In the genomic region with DNA sequence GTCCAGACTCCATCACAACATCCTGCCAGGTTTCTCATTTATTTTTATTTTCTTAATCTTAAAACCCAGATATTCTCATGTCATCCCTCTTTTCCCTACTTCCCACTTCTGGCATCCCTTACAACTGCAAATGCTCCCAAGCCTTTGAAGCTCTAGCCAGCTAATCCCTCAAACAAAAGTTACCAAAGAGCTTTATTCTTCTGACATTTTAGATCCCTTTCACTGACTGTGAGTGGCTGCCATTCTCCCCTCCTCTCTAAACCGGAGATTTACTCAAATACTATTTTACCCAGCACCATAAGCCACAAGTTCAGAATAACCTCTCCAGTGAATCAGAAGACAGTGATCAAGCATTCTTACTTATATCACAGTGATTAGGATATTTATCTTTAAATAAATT, we compare ENCODE assay signal across 33 cellular contexts.
DNase-seq lines count a peak whose midpoint lies in the region; ATAC-seq and TF ChIP-seq lines count a peak whose summit lies in the region.
"Had no signal": no experiment of that assay in that cellular context is flagged by ENCODE, and none has a peak within 500 bp of the region (broad histone marks: within the 10 kb centered on the region; RNA-seq: fewer than 3 reads in every experiment).

No MANE protein-coding gene starts in this region.

- peak overlapping the region; percentile 21; the same call in 1 of the 2 replicates for H3K4me3 Mint-ChIP-seq in WTC11
- no peak overlapping the region for H3K4me3 Mint-ChIP-seq in osteocyte (ENCODE audit: unreplicated experiment)
- H3K4me3 Mint-ChIP-seq in activated naive CD4-positive, alpha-beta T cell treated with anti-CD3 and anti-CD28 coated beads for 36 hours = no peak overlapping the region
- H3K4me3 Mint-ChIP-seq: activated T-helper 1 cell treated with anti-CD3 and anti-CD28 coated beads, Interleukin-12 subunit alpha, Interleukin-12 subunit beta, Interleukin-2, Interleukin-4 antibody, amounts not matched to agents 30 ng/mL and 10 ng/mL and 1 ng/mL, durations not matched to agents 14 hours and 24 hours and 36 hours; CD8-positive, alpha-beta memory T cell; central memory CD8-positive, alpha-beta T cell; stimulated activated memory B cell treated with anti-CD40 and anti-IgM and Interleukin-4, amounts not matched to agents 10 μg/mL and 1 μg/mL and 100 μg/mL, for 72 hours had no signal

- H3K36me3 ChIP-seq in ACC112 (ENCODE audit: insufficient read depth, low read length) = no peaks in the 10 kb centered on the region
- no peaks in the 10 kb centered on the region for H3K36me3 ChIP-seq in iPS-18a (ENCODE audit: control insufficient read depth, low read depth, low read length)
- H3K36me3 ChIP-seq in thyroid gland = no peaks in the 10 kb centered on the region
- H3K36me3 ChIP-seq: ascending aorta, MG63, thoracic aorta, WERI-Rb-1 had no signal

- H3K4me3 ChIP-seq in ACC112 (ENCODE audit: low read depth, low read length) (no peak overlapping the region; the same call in 1 of the 2 replicates), iPS-18a (ENCODE audit: low read length) (peak overlapping the region; percentile 16), thyroid gland (replicated peaks in 1 of 3) (no peak overlapping the region)
- H3K4me3 ChIP-seq: ascending aorta, lung, MG63, skin epidermis, thoracic aorta had no signal

- POLR2A ChIA-PET in WTC11 (lab: Charles Lee) = interaction anchor here (0.5 to 0.6 kb wide), 2 partner anchors 20 to 636 kb away, joined by 3 read pairs; no protein-coding TSS in a partner anchor

- no peaks in the 10 kb centered on the region for H3K27me3 ChIP-seq in ACC112 (ENCODE audit: insufficient read depth, low read length)
- no peaks in the 10 kb centered on the region for H3K27me3 ChIP-seq in iPS-18a (ENCODE audit: control insufficient read depth, insufficient read depth, low read length)
- no peaks in the 10 kb centered on the region for H3K27me3 ChIP-seq in thyroid gland
- H3K27me3 ChIP-seq: ascending aorta, MG63 had no signal

- H3K27ac Mint-ChIP-seq in WTC11 (peak overlapping the region; percentile 24), osteocyte (ENCODE audit: unreplicated experiment) (peak overlapping the region; percentile 92)
- H3K27ac Mint-ChIP-seq in activated naive CD4-positive, alpha-beta T cell treated with anti-CD3 and anti-CD28 coated beads for 36 hours = no peak overlapping the region
- H3K27ac Mint-ChIP-seq: activated naive CD4-positive, alpha-beta T cell treated with anti-CD3 and anti-CD28 coated beads, Interleukin-2, amount 50 U/mL, for 72 hours; activated T-helper 1 cell treated with anti-CD3 and anti-CD28 coated beads, Interleukin-12 subunit alpha, Interleukin-12 subunit beta, Interleukin-2, Interleukin-4 antibody, amounts not matched to agents 30 ng/mL and 10 ng/mL and 1 ng/mL, durations not matched to agents 14 hours and 24 hours and 36 hours; CD8-positive, alpha-beta memory T cell; stimulated activated memory B cell treated with anti-CD40 and anti-IgM and Interleukin-4, amounts not matched to agents 10 μg/mL and 1 μg/mL and 100 μg/mL, for 72 hours had no signal

- TF ChIP-seq POLR2A in thyroid gland (IDR thresholded peaks at IDR 0.05) = no peak

- H3K9me3 ChIP-seq in iPS-18a (ENCODE audit: control insufficient read depth, low read depth, low read length) = no peaks in the 10 kb centered on the region
- H3K9me3 ChIP-seq in thyroid gland = no peaks in the 10 kb centered on the region
- H3K9me3 ChIP-seq: ascending aorta, MG63, thoracic aorta had no signal

- H3K27me3 Mint-ChIP-seq in WTC11 (ENCODE audit: low read depth) (no peaks in the 10 kb centered on the region), osteocyte (ENCODE audit: unreplicated experiment) (no peaks in the 10 kb centered on the region)
- no peaks in the 10 kb centered on the region for H3K27me3 Mint-ChIP-seq in activated naive CD4-positive, alpha-beta T cell treated with anti-CD3 and anti-CD28 coated beads for 36 hours (ENCODE audit: low read depth)
- H3K27me3 Mint-ChIP-seq: CD8-positive, alpha-beta memory T cell; central memory CD8-positive, alpha-beta T cell; stimulated activated memory B cell treated with anti-CD40 and anti-IgM and Interleukin-4, amounts not matched to agents 10 μg/mL and 1 μg/mL and 100 μg/mL, for 72 hours had no signal

- 62 to 67% methylated on average over 1 of the region's 1 CpG for WGBS in thyroid gland, 2 donors

- peak overlapping the region; percentile 91 for H2AFZ ChIP-seq in ACC112 (ENCODE audit: low read length, unreplicated experiment)

- H3K9me3 Mint-ChIP-seq in WTC11 (no peaks in the 10 kb centered on the region), osteocyte (ENCODE audit: unreplicated experiment) (no peaks in the 10 kb centered on the region)
- H3K9me3 Mint-ChIP-seq in activated naive CD4-positive, alpha-beta T cell treated with anti-CD3 and anti-CD28 coated beads for 36 hours = peaks cover 1% of the 10 kb centered on the region
- H3K9me3 Mint-ChIP-seq: central memory CD8-positive, alpha-beta T cell; stimulated activated memory B cell treated with anti-CD40 and anti-IgM and Interleukin-4, amounts not matched to agents 10 μg/mL and 1 μg/mL and 100 μg/mL, for 72 hours had no signal

- H3K27ac ChIP-seq in ACC112 (ENCODE audit: low read depth, low read length) (no peak overlapping the region), iPS-18a (ENCODE audit: low read length) (peak overlapping the region; percentile 27), thyroid gland (no peak overlapping the region)
- H3K27ac ChIP-seq: thoracic aorta, WERI-Rb-1 had no signal

- H3K9ac ChIP-seq in iPS-18a (ENCODE audit: low read length) = no peak overlapping the region

- H3K4me1 ChIP-seq in ACC112 (ENCODE audit: control insufficient read depth, insufficient read depth, low read length, unreplicated experiment) (peaks cover 18% of the 10 kb centered on the region), iPS-18a (ENCODE audit: control insufficient read depth, low read depth, low read length) (peaks cover 29% of the 10 kb centered on the region), thyroid gland (peaks cover 3 to 6% of the 10 kb centered on the region in 2 donors)
- H3K4me1 ChIP-seq: ascending aorta had no signal

- ATAC-seq in WTC11 (peak; percentile 92), HG03175 (IDR thresholded peaks at IDR 0.05; ENCODE audit: unreplicated experiment) (no peak)
- ATAC-seq: activated naive CD4-positive, alpha-beta T cell treated with anti-CD3 and anti-CD28 coated beads, Interleukin-2, amount 50 U/mL, for 72 hours; stimulated activated memory B cell treated with anti-CD40 and anti-IgM and Interleukin-4, amounts not matched to agents 10 μg/mL and 1 μg/mL and 100 μg/mL, for 72 hours had no signal

- H3K36me3 Mint-ChIP-seq in WTC11 = no peaks in the 10 kb centered on the region
- H3K36me3 Mint-ChIP-seq in osteocyte (ENCODE audit: unreplicated experiment) = no peaks in the 10 kb centered on the region
- H3K36me3 Mint-ChIP-seq in activated naive CD4-positive, alpha-beta T cell treated with anti-CD3 and anti-CD28 coated beads for 36 hours (ENCODE audit: low read depth) = no peaks in the 10 kb centered on the region
- H3K36me3 Mint-ChIP-seq: CD8-positive, alpha-beta memory T cell; stimulated activated memory B cell treated with anti-CD40 and anti-IgM and Interleukin-4, amounts not matched to agents 10 μg/mL and 1 μg/mL and 100 μg/mL, for 72 hours had no signal

- H3K4me1 Mint-ChIP-seq in WTC11 (peaks cover 39% of the 10 kb centered on the region), osteocyte (ENCODE audit: unreplicated experiment) (peaks cover 28% of the 10 kb centered on the region)
- no peaks in the 10 kb centered on the region for H3K4me1 Mint-ChIP-seq in activated naive CD4-positive, alpha-beta T cell treated with anti-CD3 and anti-CD28 coated beads for 36 hours (ENCODE audit: low read depth)
- H3K4me1 Mint-ChIP-seq: CD8-positive, alpha-beta memory T cell; central memory CD8-positive, alpha-beta T cell; stimulated activated memory B cell treated with anti-CD40 and anti-IgM and Interleukin-4, amounts not matched to agents 10 μg/mL and 1 μg/mL and 100 μg/mL, for 72 hours had no signal

- DNase-seq in WTC11 (ENCODE audit: low spot score) (no peak), osteocyte (ENCODE audit: extremely low spot score, unreplicated experiment) (no peak), thyroid gland (no peak), amniotic stem cell (lab: John Stamatoyannopoulos, UW) (no peak)
- DNase-seq in activated naive CD4-positive, alpha-beta T cell treated with anti-CD3 and anti-CD28 coated beads for 36 hours = no peak
- DNase-seq: AML-193; CD8-positive, alpha-beta memory T cell; DMS153; effector CD4-positive, alpha-beta T cell; foreskin melanocyte; hypothalamus; KBM-7; MG63; NCI-H1417; NCI-H2081; NCI-H226; NCI-H774; nucleus accumbens; Right ventricle myocardium superior; stimulated activated CD4-positive, alpha-beta T cell treated with anti-CD3 and anti-CD28 coated beads, Interleukin-2, amount 100 ng/mL, for 24 hours; T-helper 9 cell; WERI-Rb-1 had no signal

- H3K79me2 ChIP-seq in ACC112 (ENCODE audit: control insufficient read depth, insufficient read depth, low read length, unreplicated experiment) = no peaks in the 10 kb centered on the region

- CTCF ChIA-PET in WTC11 (lab: Charles Lee) = no interaction called here
- CTCF ChIA-PET in activated naive CD4-positive, alpha-beta T cell treated with anti-CD3 and anti-CD28 coated beads for 36 hours (lab: Charles Lee) = no interaction called here

- no peak for TF ChIP-seq CTCF in WTC11 (IDR thresholded peaks at IDR 0.05)
- no peak for TF ChIP-seq CTCF in osteocyte (IDR thresholded peaks at IDR 0.05)
- no peak for TF ChIP-seq CTCF in thyroid gland (IDR thresholded peaks at IDR 0.05)

- intact Hi-C loops in activated naive CD4-positive, alpha-beta T cell treated with anti-CD3 and anti-CD28 coated beads for 36 hours (cut with micrococcal nuclease) = no loop called here
- intact Hi-C loops in thyroid gland (cut with DNase I) = no loop called here

TF ChIP-seq in WTC11, 78 proteins besides CTCF, POLR2A, EP300 and RAD21 (continues in another document):
- no peak for TF ChIP-seq MYBL2 (CRISPR knock-in tag; IDR thresholded peaks at IDR 0.05)
- TF ChIP-seq GTF2I (CRISPR knock-in tag; conservative IDR thresholded peaks at IDR 0.05) = no peak
- TF ChIP-seq, protein P1, sequence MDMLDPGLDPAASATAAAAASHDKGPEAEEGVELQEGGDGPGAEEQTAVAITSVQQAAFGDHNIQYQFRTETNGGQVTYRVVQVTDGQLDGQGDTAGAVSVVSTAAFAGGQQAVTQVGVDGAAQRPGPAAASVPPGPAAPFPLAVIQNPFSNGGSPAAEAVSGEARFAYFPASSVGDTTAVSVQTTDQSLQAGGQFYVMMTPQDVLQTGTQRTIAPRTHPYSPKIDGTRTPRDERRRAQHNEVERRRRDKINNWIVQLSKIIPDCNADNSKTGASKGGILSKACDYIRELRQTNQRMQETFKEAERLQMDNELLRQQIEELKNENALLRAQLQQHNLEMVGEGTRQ (CRISPR knock-in tag; IDR thresholded peaks at IDR 0.05) = no peak
- TF ChIP-seq JUN (CRISPR knock-in tag; IDR thresholded peaks at IDR 0.05) = no peak
- no peak for TF ChIP-seq SMAD4 (CRISPR knock-in tag; IDR thresholded peaks at IDR 0.05)
- no peak for TF ChIP-seq KAT7 (CRISPR knock-in tag; IDR thresholded peaks at IDR 0.05; ENCODE audit: borderline replicate concordance)
- TF ChIP-seq ZBTB21 (CRISPR knock-in tag; IDR thresholded peaks at IDR 0.05; ENCODE audit: borderline replicate concordance) = no peak
- TF ChIP-seq GABPB1 (CRISPR knock-in tag; IDR thresholded peaks at IDR 0.05) = no peak
- no peak for TF ChIP-seq SP1 (CRISPR knock-in tag; conservative IDR thresholded peaks at IDR 0.05)
